Comparison of ENCODE assay signal across 8 cellular contexts in the genomic region with DNA sequence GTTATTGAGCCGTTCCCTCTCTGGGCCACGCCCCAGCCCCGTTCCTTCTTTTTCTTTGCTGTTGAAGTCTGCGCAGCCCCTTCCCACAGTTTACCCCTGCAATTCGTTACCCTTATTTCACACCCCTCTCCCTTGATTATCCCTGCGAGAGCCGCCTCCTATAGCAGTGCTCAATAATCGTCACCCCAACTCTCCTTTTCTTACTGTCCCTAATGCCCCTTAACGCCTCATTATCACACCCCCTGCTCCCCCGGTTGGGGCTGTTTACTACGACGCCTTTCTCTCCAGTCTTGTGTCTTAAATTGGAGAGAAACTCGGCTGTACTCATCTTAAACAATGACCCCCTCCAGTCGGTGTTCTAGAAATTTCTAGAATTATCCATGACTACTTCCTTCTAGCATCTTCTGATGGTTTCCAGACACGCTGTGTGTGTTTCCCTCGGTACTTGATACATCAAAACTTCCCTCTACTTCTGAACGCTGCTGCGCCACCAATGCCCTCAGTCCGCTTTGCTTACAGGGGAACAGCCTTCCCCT. TPM values are rescaled to one million over a fixed set of nuclear protein-coding genes. Genes with fewer than 3 reads are reported as not detected.
DNase-seq lines count a peak whose midpoint lies in the region; ATAC-seq and TF ChIP-seq lines count a peak whose summit lies in the region.

No MANE protein-coding gene starts in this region.

- CTCF ChIA-PET in Panc1 (lab: Charles Lee), result no interaction called here

- H3K27ac Mint-ChIP-seq in nephron progenitor cell, result peak overlapping the region; percentile 93

- H3K4me1 ChIP-seq in Panc1 (ENCODE audit: control insufficient read depth, insufficient read depth, low read length), result peaks cover 33% of the 10 kb centered on the region

- BruUV-seq in Panc1 (replicated peaks; lab: Mats Ljungman, UMichigan), result no TSS peak

- ATAC-seq in GM18517 (IDR thresholded peaks at IDR 0.05; ENCODE audit: unreplicated experiment) (peak; percentile 5), Panc1 (no peak), GM18505 (IDR thresholded peaks at IDR 0.05; ENCODE audit: unreplicated experiment) (no peak)

- TF ChIP-seq CTCF in Panc1 (IDR thresholded peaks at IDR 0.05), result no peak
- TF ChIP-seq CTCF in epithelial cell of esophagus (IDR thresholded peaks at IDR 0.05; ENCODE audit: insufficient read depth, low read depth, low read length, missing control alignments), result no peak
- no peak for TF ChIP-seq CTCF in nephron progenitor cell (IDR thresholded peaks at IDR 0.05)

- H3K4me1 Mint-ChIP-seq in nephron progenitor cell, result peaks cover 53% of the 10 kb centered on the region

- H3K27me3 Mint-ChIP-seq in nephron progenitor cell (ENCODE audit: low read depth, poor library complexity), result peaks cover 7% of the 10 kb centered on the region

- H3K9me3 Mint-ChIP-seq in nephron progenitor cell, result no peaks in the 10 kb centered on the region

- peaks cover 8% of the 10 kb centered on the region for H3K36me3 Mint-ChIP-seq in nephron progenitor cell (ENCODE audit: low read depth)

- no peaks in the 10 kb centered on the region for H3K36me3 ChIP-seq in Panc1 (ENCODE audit: control insufficient read depth, insufficient read depth, low read length)

- peak overlapping the region; percentile 50 to 84 for H3K4me3 ChIP-seq in Panc1 (ENCODE audit: low read depth in 2 of 2, low read length in 2 of 2)
- H3K4me3 ChIP-seq in epithelial cell of esophagus (ENCODE audit: low read length), result peak overlapping the region; percentile 59

- DNase-seq in Panc1 (ENCODE audit: low read depth, low spot score), result no peak
- DNase-seq in epithelial cell of esophagus (ENCODE audit: low read depth), result no peak
- no peak for DNase-seq in nephron progenitor cell
- DNase-seq in NOMO-1 (lab: John Stamatoyannopoulos, UW; ENCODE audit: unreplicated experiment in 2 of 2), result no peak
- no peak for DNase-seq in KBM-7
- no peak for DNase-seq in NCI-H1092 treated with DMSO at 0.1 percent for 48 hours (lab: John Stamatoyannopoulos, UW)

- intact Hi-C loops in Panc1 (cut with micrococcal nuclease; ENCODE audit: unreplicated experiment), result no loop called here

- TF ChIP-seq POLR2A in GM18505 (IDR thresholded peaks at IDR 0.05; ENCODE audit: borderline replicate concordance, extremely low read depth, insufficient read depth, insufficient read length), result no peak

- H3K27ac ChIP-seq in Panc1 (ENCODE audit: low read length), result peak overlapping the region; percentile 97

- no peaks in the 10 kb centered on the region for H3K27me3 ChIP-seq in Panc1 (ENCODE audit: control insufficient read depth, insufficient read depth, low read length)

- POLR2A ChIA-PET in Panc1 (lab: Charles Lee), result no interaction called here

- peak overlapping the region; percentile 90 for H3K4me3 Mint-ChIP-seq in nephron progenitor cell

- in situ Hi-C loops in Panc1 (cut with HindIII; ENCODE audit: low pct_unique_long_range_greater_than_20kb, low sequenced_read_pairs) (no loop called here), KBM-7 (cut with MboI; ENCODE audit: low pct_unique_long_range_greater_than_20kb, low sequenced_read_pairs) (loop anchor here (25.0 kb wide), 2 partner anchors 483 to 1033 kb away; no protein-coding TSS in a partner anchor)

- no peaks in the 10 kb centered on the region for H3K9me3 ChIP-seq in Panc1 (ENCODE audit: control insufficient read depth, insufficient read depth, low read depth, low read length)

RNA-seq across cellular contexts. Expression of gene FBXL14, which starts 0.7 kb away (rescaled TPM):
- 15.1 TPM for total RNA-seq in Panc1 (2021; ENCODE audit: unreplicated experiment)
- polyA plus RNA-seq in Panc1 (2012; ENCODE audit: insufficient read length), result 17.2 TPM

RNA-seq across cellular contexts. Expression of gene WNT5B, which starts 33.9 kb away (rescaled TPM):
- 36.9 TPM for total RNA-seq in Panc1 (2021; ENCODE audit: unreplicated experiment)
- 34.8 TPM for polyA plus RNA-seq in Panc1 (2012; ENCODE audit: insufficient read length)
